1 cellular context compared by ENCODE assay signal in genomic region chr9:127970401-127971313, GRCh38.
TF ChIP-seq lines count a peak whose summit lies in the region.

No MANE protein-coding gene starts in this region.

TF ChIP-seq in HepG2, 621 proteins besides CTCF, POLR2A, EP300 and RAD21:
- TF ChIP-seq MED13 (CRISPR knock-in tag; IDR thresholded peaks at IDR 0.05) (no peak), TBX3 (IDR thresholded peaks at IDR 0.05; ENCODE audit: borderline replicate concordance) (no peak), ARNT (IDR thresholded peaks at IDR 0.05) (no peak), HNRNPUL1 (IDR thresholded peaks at IDR 0.05; ENCODE audit: low read depth, low read length) (no peak), ZNF570 (CRISPR knock-in tag; IDR thresholded peaks at IDR 0.05; ENCODE audit: borderline replicate concordance) (no peak), ZNF800 (CRISPR knock-in tag; IDR thresholded peaks at IDR 0.05) (no peak), U2AF1 (optimal IDR thresholded peaks at IDR 0.05; ENCODE audit: low read depth, low read length) (no peak)
- TF ChIP-seq, protein P1, sequence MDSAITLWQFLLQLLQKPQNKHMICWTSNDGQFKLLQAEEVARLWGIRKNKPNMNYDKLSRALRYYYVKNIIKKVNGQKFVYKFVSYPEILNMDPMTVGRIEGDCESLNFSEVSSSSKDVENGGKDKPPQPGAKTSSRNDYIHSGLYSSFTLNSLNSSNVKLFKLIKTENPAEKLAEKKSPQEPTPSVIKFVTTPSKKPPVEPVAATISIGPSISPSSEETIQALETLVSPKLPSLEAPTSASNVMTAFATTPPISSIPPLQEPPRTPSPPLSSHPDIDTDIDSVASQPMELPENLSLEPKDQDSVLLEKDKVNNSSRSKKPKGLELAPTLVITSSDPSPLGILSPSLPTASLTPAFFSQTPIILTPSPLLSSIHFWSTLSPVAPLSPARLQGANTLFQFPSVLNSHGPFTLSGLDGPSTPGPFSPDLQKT (CRISPR knock-in tag; IDR thresholded peaks at IDR 0.05; ENCODE audit: borderline replicate concordance), result no peak
- TF ChIP-seq, protein P2, sequence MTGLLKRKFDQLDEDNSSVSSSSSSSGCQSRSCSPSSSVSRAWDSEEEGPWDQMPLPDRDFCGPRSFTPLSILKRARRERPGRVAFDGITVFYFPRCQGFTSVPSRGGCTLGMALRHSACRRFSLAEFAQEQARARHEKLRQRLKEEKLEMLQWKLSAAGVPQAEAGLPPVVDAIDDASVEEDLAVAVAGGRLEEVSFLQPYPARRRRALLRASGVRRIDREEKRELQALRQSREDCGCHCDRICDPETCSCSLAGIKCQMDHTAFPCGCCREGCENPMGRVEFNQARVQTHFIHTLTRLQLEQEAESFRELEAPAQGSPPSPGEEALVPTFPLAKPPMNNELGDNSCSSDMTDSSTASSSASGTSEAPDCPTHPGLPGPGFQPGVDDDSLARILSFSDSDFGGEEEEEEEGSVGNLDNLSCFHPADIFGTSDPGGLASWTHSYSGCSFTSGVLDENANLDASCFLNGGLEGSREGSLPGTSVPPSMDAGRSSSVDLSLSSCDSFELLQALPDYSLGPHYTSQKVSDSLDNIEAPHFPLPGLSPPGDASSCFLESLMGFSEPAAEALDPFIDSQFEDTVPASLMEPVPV (CRISPR knock-in tag; IDR thresholded peaks at IDR 0.05), result no peak
